In the genomic region with DNA sequence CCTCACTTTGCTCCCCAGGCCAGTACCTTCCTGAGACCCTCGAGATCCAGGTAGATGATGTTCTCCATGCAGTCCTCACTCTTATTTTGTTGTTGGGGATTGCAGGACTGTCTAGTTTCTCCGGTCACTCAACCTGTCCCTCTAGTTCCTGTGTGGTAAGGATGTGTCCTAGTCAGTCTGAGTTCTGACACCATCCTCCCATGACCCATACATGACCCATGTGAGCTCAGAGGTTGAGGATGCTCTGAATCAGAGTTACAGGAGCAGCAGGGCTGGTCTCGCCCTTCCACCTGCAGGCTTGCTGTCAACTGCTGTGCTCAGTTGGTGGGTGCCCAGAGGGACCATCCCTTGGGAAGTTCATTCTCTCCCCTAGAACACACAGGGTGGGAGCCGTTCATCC, we compare ENCODE assay signal across 25 cellular contexts. TPM values are rescaled to one million over a fixed set of nuclear protein-coding genes. Genes with fewer than 3 reads are reported as not detected.
"Had no signal": no experiment of that assay in that cellular context is flagged by ENCODE, and none has a peak within 500 bp of the region (broad histone marks: within the 10 kb centered on the region; RNA-seq: fewer than 3 reads in every experiment).

No MANE protein-coding gene starts in this region.

- H3K4me1 ChIP-seq: SJSA1 had no signal

- ATAC-seq: HepG2 had no signal

- H3K4me3 ChIP-seq: MG63, SJSA1, SK-N-MC had no signal

- H3K9me3 ChIP-seq: MG63, SJSA1 had no signal

- DNase-seq: IMR-90, Karpas-422, KG1, MG63, NCI-H1092, NCI-H1105 treated with DMSO at 0.1 percent for 48 hours, NCI-H1417 treated with DMSO at 0.1 percent for 48 hours, NCI-H187, NCI-H2029, NCI-H2081 treated with DMSO at 0.1 percent for 48 hours, NCI-H2171, NCI-H226, NCI-H446, NCI-H510A, NCI-H524 treated with DMSO at 0.1 percent for 48 hours, NCI-H69, NCI-H774, Right ventricle myocardium superior, RPMI8226, SIG-M5 had no signal

- H3K27ac ChIP-seq: SJSA1, SK-N-MC had no signal

- FAIRE-seq: HepG2, RCC 7860 had no signal

- H3K36me3 ChIP-seq: MG63, SJSA1 had no signal

- H3K27me3 ChIP-seq: MG63 had no signal

RNA-seq across cellular contexts. Expression of a gene that starts 11.9 kb away (rescaled TPM):
- total RNA-seq: HepG2, HT-29, IMR-90, Right ventricle myocardium superior, SJSA1 had no signal

RNA-seq across cellular contexts. Expression of a gene that starts 26.4 kb away (rescaled TPM):
- total RNA-seq: HepG2, HT-29, IMR-90, Right ventricle myocardium superior, SJSA1 had no signal

RNA-seq across cellular contexts. Expression of a gene that starts 39.6 kb away (rescaled TPM):
- total RNA-seq: HepG2, HT-29, IMR-90, Right ventricle myocardium superior, SJSA1 had no signal
